8 cellular contexts compared by ENCODE assay signal in genomic region chr15:98853161-98853560, GRCh38.
DNase-seq lines count a peak whose midpoint lies in the region; ATAC-seq and TF ChIP-seq lines count a peak whose summit lies in the region.

No MANE protein-coding gene starts in this region.

- ATAC-seq in GM21528 (IDR thresholded peaks at IDR 0.05; ENCODE audit: low FRiP score, unreplicated experiment) (peak; percentile 38), thoracic aorta (ENCODE audit: insufficient number of reproducible peaks, low FRiP score, low read depth) (peak; percentile 29)

- H3K36me3 ChIP-seq in MM.1S (replicated peaks; ENCODE audit: insufficient read depth, low read length) (no peaks in the 10 kb centered on the region), thoracic aorta (no peaks in the 10 kb centered on the region)

- peaks cover 28% of the 10 kb centered on the region for H3F3A ChIP-seq in MM.1S (ENCODE audit: insufficient read depth, low read length)

- H3K4me3 ChIP-seq in MM.1S (ENCODE audit: low read length), result peak overlapping the region; percentile 92
- H3K4me3 ChIP-seq in thoracic aorta, result peak overlapping the region; percentile 78

- H3K9ac ChIP-seq in MM.1S (ENCODE audit: low read length), result peak overlapping the region; percentile 97

- H3K27me3 Mint-ChIP-seq in activated naive CD4-positive, alpha-beta T cell treated with anti-CD3 and anti-CD28 coated beads, Interleukin-2, amount 50 U/mL, for 24 hours, result no peaks in the 10 kb centered on the region

- peak overlapping the region; percentile 91 for H3K4me2 ChIP-seq in MM.1S (ENCODE audit: low read depth, low read length)

- peak overlapping the region; percentile 90 for H3K4me3 Mint-ChIP-seq in activated naive CD4-positive, alpha-beta T cell treated with anti-CD3 and anti-CD28 coated beads, Interleukin-2, amount 50 U/mL, for 24 hours

- peaks cover 81% of the 10 kb centered on the region for H3K4me1 Mint-ChIP-seq in activated naive CD4-positive, alpha-beta T cell treated with anti-CD3 and anti-CD28 coated beads, Interleukin-2, amount 50 U/mL, for 24 hours

- no peaks in the 10 kb centered on the region for H4K20me1 ChIP-seq in MM.1S (ENCODE audit: insufficient read depth, low read length)

- TF ChIP-seq CTCF in C4-2B (conservative IDR thresholded peaks at IDR 0.05) (no peak), MM.1S (IDR thresholded peaks at IDR 0.05; ENCODE audit: low read length) (no peak; the same call in 1 of the 2 replicates), thoracic aorta (IDR thresholded peaks at IDR 0.05) (no peak)

- no peaks in the 10 kb centered on the region for H3K9me3 ChIP-seq in MM.1S (replicated peaks; ENCODE audit: insufficient read depth, low read length)
- no peaks in the 10 kb centered on the region for H3K9me3 ChIP-seq in thoracic aorta

- H3K9me3 Mint-ChIP-seq in activated naive CD4-positive, alpha-beta T cell treated with anti-CD3 and anti-CD28 coated beads, Interleukin-2, amount 50 U/mL, for 24 hours, result no peaks in the 10 kb centered on the region

- H3K27ac ChIP-seq in C4-2B, result peak overlapping the region; percentile 61
- H3K27ac ChIP-seq in MM.1S (ENCODE audit: low read length), result peak overlapping the region; percentile 98
- H3K27ac ChIP-seq in thoracic aorta, result peak overlapping the region; percentile 85 to 92

- H3K36me3 Mint-ChIP-seq in activated naive CD4-positive, alpha-beta T cell treated with anti-CD3 and anti-CD28 coated beads, Interleukin-2, amount 50 U/mL, for 24 hours, result no peaks in the 10 kb centered on the region

- DNase-seq in MM.1S, result peak; percentile 88
- peak; percentile 86 for DNase-seq in SHP77 treated with DMSO at 0.1 percent for 48 hours (lab: John Stamatoyannopoulos, UW)
- peak; percentile 70 for DNase-seq in glomerular endothelial cell (ENCODE audit: extremely low read depth, low read depth, low spot score)
- peak in 55 of 56 donors; percentile 24 to 93 (median 78) for DNase-seq in nucleus accumbens (lab: John Stamatoyannopoulos, UW)
- DNase-seq in thoracic aorta (ENCODE audit: low spot score), result no peak

- peaks cover 32% of the 10 kb centered on the region for H3K4me1 ChIP-seq in MM.1S (ENCODE audit: low read length)
- peaks cover 47 to 88% of the 10 kb centered on the region in 2 donors for H3K4me1 ChIP-seq in thoracic aorta (ENCODE audit: control insufficient read depth in 1 of 2, low read depth in 2 of 2)

- peak overlapping the region; percentile 63 for H3K27ac Mint-ChIP-seq in activated naive CD4-positive, alpha-beta T cell treated with anti-CD3 and anti-CD28 coated beads, Interleukin-2, amount 50 U/mL, for 24 hours

- H3K79me2 ChIP-seq in MM.1S (ENCODE audit: low read length), result peaks cover 81% of the 10 kb centered on the region

- H3K9me2 ChIP-seq in MM.1S (replicated peaks; ENCODE audit: insufficient read depth, low read length), result no peaks in the 10 kb centered on the region

- H3K27me3 ChIP-seq in MM.1S (replicated peaks; ENCODE audit: insufficient read depth, low read length) (no peaks in the 10 kb centered on the region), thoracic aorta (replicated peaks; ENCODE audit: insufficient read depth) (no peaks in the 10 kb centered on the region)

- H2AFZ ChIP-seq in MM.1S (ENCODE audit: low read length), result peak overlapping the region; percentile 69
